In the genomic region with DNA sequence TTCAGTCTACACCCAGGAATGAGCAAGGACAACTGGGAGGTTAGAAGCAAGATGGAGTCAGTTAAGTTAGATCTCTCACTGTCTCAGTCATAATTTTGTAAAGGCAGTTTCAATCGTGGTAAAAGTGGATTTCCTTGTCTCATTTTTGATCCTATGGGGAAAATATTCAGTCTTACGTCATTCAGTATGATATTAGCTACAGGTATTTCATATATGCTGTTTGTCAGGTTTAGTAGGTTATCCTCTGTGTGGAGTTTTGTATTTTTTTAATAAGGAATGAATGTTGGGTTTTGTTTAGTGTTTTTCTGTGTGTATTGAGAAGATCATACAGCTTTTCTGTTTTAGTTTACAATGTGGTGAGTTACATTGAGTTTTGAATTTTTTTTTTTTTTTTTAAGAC, we compare ENCODE assay signal across 1 cellular context.
TF ChIP-seq lines count a peak whose summit lies in the region.

No MANE protein-coding gene starts in this region.

TF ChIP-seq in WTC11, 78 proteins besides CTCF, POLR2A, EP300 and RAD21 (continued from another document):
- TF ChIP-seq, protein P1, sequence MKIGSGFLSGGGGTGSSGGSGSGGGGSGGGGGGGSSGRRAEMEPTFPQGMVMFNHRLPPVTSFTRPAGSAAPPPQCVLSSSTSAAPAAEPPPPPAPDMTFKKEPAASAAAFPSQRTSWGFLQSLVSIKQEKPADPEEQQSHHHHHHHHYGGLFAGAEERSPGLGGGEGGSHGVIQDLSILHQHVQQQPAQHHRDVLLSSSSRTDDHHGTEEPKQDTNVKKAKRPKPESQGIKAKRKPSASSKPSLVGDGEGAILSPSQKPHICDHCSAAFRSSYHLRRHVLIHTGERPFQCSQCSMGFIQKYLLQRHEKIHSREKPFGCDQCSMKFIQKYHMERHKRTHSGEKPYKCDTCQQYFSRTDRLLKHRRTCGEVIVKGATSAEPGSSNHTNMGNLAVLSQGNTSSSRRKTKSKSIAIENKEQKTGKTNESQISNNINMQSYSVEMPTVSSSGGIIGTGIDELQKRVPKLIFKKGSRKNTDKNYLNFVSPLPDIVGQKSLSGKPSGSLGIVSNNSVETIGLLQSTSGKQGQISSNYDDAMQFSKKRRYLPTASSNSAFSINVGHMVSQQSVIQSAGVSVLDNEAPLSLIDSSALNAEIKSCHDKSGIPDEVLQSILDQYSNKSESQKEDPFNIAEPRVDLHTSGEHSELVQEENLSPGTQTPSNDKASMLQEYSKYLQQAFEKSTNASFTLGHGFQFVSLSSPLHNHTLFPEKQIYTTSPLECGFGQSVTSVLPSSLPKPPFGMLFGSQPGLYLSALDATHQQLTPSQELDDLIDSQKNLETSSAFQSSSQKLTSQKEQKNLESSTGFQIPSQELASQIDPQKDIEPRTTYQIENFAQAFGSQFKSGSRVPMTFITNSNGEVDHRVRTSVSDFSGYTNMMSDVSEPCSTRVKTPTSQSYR (CRISPR knock-in tag; IDR thresholded peaks at IDR 0.05), result no peak
- no peak for TF ChIP-seq EMX1 (CRISPR knock-in tag; IDR thresholded peaks at IDR 0.05)
- TF ChIP-seq, protein P2, sequence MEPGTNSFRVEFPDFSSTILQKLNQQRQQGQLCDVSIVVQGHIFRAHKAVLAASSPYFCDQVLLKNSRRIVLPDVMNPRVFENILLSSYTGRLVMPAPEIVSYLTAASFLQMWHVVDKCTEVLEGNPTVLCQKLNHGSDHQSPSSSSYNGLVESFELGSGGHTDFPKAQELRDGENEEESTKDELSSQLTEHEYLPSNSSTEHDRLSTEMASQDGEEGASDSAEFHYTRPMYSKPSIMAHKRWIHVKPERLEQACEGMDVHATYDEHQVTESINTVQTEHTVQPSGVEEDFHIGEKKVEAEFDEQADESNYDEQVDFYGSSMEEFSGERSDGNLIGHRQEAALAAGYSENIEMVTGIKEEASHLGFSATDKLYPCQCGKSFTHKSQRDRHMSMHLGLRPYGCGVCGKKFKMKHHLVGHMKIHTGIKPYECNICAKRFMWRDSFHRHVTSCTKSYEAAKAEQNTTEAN (CRISPR knock-in tag; IDR thresholded peaks at IDR 0.05), result no peak
